ENCODE assay signal across 1 cellular context in the genomic region with DNA sequence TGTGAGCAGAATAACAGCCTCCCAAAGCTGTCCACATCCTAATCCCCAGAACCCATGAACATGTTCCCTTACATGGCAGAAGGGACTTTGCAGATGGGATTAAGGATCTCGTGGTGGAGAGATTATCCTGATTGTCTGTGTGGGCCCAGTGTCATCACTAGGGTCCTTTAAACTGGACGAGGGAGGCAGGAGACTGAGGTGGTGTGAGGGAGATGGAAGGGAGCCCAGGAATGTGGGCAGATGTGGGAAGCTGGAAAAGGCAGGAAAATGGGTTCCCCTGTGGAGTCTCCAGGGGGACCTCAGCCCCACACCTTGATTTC.
TF ChIP-seq lines count a peak whose summit lies in the region.

No MANE protein-coding gene starts in this region.

TF ChIP-seq in GM23338, 12 proteins besides CTCF, POLR2A, EP300 and RAD21:
- TF ChIP-seq STAT1 (IDR thresholded peaks at IDR 0.05; ENCODE audit: unreplicated experiment), result no peak
- TF ChIP-seq ZNF331 (CRISPR knock-in tag; IDR thresholded peaks at IDR 0.05; ENCODE audit: low read depth), result no peak
- no peak for TF ChIP-seq POLR2AphosphoS5 (IDR thresholded peaks at IDR 0.05; ENCODE audit: low read depth)
- TF ChIP-seq, protein P1, sequence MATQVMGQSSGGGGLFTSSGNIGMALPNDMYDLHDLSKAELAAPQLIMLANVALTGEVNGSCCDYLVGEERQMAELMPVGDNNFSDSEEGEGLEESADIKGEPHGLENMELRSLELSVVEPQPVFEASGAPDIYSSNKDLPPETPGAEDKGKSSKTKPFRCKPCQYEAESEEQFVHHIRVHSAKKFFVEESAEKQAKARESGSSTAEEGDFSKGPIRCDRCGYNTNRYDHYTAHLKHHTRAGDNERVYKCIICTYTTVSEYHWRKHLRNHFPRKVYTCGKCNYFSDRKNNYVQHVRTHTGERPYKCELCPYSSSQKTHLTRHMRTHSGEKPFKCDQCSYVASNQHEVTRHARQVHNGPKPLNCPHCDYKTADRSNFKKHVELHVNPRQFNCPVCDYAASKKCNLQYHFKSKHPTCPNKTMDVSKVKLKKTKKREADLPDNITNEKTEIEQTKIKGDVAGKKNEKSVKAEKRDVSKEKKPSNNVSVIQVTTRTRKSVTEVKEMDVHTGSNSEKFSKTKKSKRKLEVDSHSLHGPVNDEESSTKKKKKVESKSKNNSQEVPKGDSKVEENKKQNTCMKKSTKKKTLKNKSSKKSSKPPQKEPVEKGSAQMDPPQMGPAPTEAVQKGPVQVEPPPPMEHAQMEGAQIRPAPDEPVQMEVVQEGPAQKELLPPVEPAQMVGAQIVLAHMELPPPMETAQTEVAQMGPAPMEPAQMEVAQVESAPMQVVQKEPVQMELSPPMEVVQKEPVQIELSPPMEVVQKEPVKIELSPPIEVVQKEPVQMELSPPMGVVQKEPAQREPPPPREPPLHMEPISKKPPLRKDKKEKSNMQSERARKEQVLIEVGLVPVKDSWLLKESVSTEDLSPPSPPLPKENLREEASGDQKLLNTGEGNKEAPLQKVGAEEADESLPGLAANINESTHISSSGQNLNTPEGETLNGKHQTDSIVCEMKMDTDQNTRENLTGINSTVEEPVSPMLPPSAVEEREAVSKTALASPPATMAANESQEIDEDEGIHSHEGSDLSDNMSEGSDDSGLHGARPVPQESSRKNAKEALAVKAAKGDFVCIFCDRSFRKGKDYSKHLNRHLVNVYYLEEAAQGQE (IDR thresholded peaks at IDR 0.05; ENCODE audit: unreplicated experiment), result no peak
- TF ChIP-seq EZH2 (IDR thresholded peaks at IDR 0.05; ENCODE audit: low read depth, unreplicated experiment), result no peak
- TF ChIP-seq JUNB (IDR thresholded peaks at IDR 0.05; ENCODE audit: unreplicated experiment), result no peak
- no peak for TF ChIP-seq EZH2phosphoT487 (IDR thresholded peaks at IDR 0.05; ENCODE audit: unreplicated experiment)
- TF ChIP-seq CREB1 (CRISPR knock-in tag; IDR thresholded peaks at IDR 0.05; ENCODE audit: low read depth), result no peak
- TF ChIP-seq, protein P2, sequence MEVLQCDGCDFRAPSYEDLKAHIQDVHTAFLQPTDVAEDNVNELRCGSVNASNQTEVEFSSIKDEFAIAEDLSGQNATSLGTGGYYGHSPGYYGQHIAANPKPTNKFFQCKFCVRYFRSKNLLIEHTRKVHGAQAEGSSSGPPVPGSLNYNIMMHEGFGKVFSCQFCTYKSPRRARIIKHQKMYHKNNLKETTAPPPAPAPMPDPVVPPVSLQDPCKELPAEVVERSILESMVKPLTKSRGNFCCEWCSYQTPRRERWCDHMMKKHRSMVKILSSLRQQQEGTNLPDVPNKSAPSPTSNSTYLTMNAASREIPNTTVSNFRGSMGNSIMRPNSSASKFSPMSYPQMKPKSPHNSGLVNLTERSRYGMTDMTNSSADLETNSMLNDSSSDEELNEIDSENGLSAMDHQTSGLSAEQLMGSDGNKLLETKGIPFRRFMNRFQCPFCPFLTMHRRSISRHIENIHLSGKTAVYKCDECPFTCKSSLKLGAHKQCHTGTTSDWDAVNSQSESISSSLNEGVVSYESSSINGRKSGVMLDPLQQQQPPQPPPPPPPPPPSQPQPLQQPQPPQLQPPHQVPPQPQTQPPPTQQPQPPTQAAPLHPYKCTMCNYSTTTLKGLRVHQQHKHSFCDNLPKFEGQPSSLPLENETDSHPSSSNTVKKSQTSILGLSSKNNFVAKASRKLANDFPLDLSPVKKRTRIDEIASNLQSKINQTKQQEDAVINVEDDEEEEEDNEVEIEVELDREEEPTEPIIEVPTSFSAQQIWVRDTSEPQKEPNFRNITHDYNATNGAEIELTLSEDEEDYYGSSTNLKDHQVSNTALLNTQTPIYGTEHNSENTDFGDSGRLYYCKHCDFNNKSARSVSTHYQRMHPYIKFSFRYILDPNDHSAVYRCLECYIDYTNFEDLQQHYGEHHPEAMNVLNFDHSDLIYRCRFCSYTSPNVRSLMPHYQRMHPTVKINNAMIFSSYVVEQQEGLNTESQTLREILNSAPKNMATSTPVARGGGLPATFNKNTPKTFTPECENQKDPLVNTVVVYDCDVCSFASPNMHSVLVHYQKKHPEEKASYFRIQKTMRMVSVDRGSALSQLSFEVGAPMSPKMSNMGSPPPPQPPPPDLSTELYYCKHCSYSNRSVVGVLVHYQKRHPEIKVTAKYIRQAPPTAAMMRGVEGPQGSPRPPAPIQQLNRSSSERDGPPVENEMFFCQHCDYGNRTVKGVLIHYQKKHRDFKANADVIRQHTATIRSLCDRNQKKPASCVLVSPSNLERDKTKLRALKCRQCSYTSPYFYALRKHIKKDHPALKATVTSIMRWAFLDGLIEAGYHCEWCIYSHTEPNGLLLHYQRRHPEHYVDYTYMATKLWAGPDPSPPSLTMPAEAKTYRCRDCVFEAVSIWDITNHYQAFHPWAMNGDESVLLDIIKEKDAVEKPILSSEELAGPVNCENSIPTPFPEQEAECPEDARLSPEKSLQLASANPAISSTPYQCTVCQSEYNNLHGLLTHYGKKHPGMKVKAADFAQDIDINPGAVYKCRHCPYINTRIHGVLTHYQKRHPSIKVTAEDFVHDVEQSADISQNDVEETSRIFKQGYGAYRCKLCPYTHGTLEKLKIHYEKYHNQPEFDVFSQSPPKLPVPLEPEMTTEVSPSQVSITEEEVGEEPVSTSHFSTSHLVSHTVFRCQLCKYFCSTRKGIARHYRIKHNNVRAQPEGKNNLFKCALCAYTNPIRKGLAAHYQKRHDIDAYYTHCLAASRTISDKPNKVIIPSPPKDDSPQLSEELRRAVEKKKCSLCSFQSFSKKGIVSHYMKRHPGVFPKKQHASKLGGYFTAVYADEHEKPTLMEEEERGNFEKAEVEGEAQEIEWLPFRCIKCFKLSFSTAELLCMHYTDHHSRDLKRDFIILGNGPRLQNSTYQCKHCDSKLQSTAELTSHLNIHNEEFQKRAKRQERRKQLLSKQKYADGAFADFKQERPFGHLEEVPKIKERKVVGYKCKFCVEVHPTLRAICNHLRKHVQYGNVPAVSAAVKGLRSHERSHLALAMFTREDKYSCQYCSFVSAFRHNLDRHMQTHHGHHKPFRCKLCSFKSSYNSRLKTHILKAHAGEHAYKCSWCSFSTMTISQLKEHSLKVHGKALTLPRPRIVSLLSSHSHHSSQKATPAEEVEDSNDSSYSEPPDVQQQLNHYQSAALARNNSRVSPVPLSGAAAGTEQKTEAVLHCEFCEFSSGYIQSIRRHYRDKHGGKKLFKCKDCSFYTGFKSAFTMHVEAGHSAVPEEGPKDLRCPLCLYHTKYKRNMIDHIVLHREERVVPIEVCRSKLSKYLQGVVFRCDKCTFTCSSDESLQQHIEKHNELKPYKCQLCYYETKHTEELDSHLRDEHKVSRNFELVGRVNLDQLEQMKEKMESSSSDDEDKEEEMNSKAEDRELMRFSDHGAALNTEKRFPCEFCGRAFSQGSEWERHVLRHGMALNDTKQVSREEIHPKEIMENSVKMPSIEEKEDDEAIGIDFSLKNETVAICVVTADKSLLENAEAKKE (CRISPR knock-in tag; IDR thresholded peaks at IDR 0.05), result no peak
- no peak for TF ChIP-seq ZNF114 (CRISPR knock-in tag; IDR thresholded peaks at IDR 0.05)
- TF ChIP-seq, protein P3, sequence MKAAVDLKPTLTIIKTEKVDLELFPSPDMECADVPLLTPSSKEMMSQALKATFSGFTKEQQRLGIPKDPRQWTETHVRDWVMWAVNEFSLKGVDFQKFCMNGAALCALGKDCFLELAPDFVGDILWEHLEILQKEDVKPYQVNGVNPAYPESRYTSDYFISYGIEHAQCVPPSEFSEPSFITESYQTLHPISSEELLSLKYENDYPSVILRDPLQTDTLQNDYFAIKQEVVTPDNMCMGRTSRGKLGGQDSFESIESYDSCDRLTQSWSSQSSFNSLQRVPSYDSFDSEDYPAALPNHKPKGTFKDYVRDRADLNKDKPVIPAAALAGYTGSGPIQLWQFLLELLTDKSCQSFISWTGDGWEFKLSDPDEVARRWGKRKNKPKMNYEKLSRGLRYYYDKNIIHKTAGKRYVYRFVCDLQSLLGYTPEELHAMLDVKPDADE (IDR thresholded peaks at IDR 0.05), result no peak
- TF ChIP-seq NANOG (IDR thresholded peaks at IDR 0.05; ENCODE audit: borderline replicate concordance), result no peak
